ENCODE assay signal across 1 cellular context in genomic region chr11:7686761-7687160, GRCh38.
A peak's percentile ranks its signal among the peaks of the same experiment; 100 is the strongest.
TF ChIP-seq lines count a peak whose summit lies in the region.

No MANE protein-coding gene starts in this region.

TF ChIP-seq in H1, 55 proteins besides CTCF, POLR2A, EP300 and RAD21:
- TF ChIP-seq YY1 (IDR thresholded peaks at IDR 0.05; ENCODE audit: low read depth, low read length) (0 out of 2 replicates have a peak, but pooled peaks have one; percentile 15), CHD7 (IDR thresholded peaks at IDR 0.05; ENCODE audit: insufficient replicate concordance, low read length) (no peak)
